Comparison of ENCODE assay signal across 1 cellular context in the genomic region with DNA sequence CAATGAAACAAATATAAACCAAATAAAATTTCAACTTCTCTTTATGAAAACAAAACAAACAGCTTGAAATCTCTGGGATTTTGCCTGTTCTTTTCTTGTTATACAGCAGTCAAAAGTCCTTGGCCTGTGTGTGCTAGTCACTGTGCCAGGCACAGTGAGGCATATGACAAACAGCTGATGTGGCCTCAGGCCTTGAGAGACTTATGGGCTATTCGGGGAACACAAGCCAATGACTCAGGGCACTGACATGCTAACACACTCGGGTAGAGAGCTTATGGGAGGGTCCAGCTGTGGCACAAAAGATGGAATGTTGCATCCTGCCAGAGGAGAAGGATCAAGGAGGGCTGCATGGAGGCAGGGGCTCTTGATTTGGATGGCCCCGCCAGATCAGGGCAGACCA.
TF ChIP-seq lines count a peak whose summit lies in the region.

No MANE protein-coding gene starts in this region.

TF ChIP-seq in SK-N-SH, 30 proteins besides CTCF, POLR2A, EP300 and RAD21 (continued from another document):
- TF ChIP-seq, protein P1, sequence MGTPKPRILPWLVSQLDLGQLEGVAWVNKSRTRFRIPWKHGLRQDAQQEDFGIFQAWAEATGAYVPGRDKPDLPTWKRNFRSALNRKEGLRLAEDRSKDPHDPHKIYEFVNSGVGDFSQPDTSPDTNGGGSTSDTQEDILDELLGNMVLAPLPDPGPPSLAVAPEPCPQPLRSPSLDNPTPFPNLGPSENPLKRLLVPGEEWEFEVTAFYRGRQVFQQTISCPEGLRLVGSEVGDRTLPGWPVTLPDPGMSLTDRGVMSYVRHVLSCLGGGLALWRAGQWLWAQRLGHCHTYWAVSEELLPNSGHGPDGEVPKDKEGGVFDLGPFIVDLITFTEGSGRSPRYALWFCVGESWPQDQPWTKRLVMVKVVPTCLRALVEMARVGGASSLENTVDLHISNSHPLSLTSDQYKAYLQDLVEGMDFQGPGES (IDR thresholded peaks at IDR 0.05; ENCODE audit: low read depth, low read length), result no peak
- no peak for TF ChIP-seq TAF1 (IDR thresholded peaks at IDR 0.05; ENCODE audit: borderline replicate concordance, low read depth, low read length)
- TF ChIP-seq RXRA (IDR thresholded peaks at IDR 0.05; ENCODE audit: borderline replicate concordance, low read depth), result no peak
- no peak for TF ChIP-seq ZBTB33 (IDR thresholded peaks at IDR 0.05; ENCODE audit: borderline replicate concordance, low read depth)
- no peak for TF ChIP-seq FOXJ3 (CRISPR knock-in tag; IDR thresholded peaks at IDR 0.05)
- no peak for TF ChIP-seq GABPA (IDR thresholded peaks at IDR 0.05; ENCODE audit: low read depth)
- TF ChIP-seq, protein P2, sequence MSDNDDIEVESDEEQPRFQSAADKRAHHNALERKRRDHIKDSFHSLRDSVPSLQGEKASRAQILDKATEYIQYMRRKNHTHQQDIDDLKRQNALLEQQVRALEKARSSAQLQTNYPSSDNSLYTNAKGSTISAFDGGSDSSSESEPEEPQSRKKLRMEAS (IDR thresholded peaks at IDR 0.05; ENCODE audit: low read depth), result no peak
- TF ChIP-seq POLR2AphosphoS5 (IDR thresholded peaks at IDR 0.05; ENCODE audit: low read depth, low read length), result no peak
- TF ChIP-seq JUND (IDR thresholded peaks at IDR 0.05), result no peak
- TF ChIP-seq RFX5 (IDR thresholded peaks at IDR 0.05; ENCODE audit: low read length), result no peak
